ENCODE assay signal across 8 cellular contexts in genomic region chr20:64037498-64038213, GRCh38. TPM values are rescaled to one million over a fixed set of nuclear protein-coding genes. Genes with fewer than 3 reads are reported as not detected.
DNase-seq lines count a peak whose midpoint lies in the region; ATAC-seq and TF ChIP-seq lines count a peak whose summit lies in the region.

No MANE protein-coding gene starts in this region.

- 30% methylated on average over 18 of the region's 36 CpGs for WGBS in SK-N-SH (ENCODE audit: low lambda C conversion rate)
- 12 to 13% methylated on average over 26 to 31 of the region's 36 CpGs for WGBS in lower leg skin, 2 donors

- H3K9me3 ChIP-seq in SK-N-SH, result no peaks in the 10 kb centered on the region
- no peaks in the 10 kb centered on the region for H3K9me3 ChIP-seq in OCI-LY1 (ENCODE audit: low read length)
- no peaks in the 10 kb centered on the region for H3K9me3 ChIP-seq in colonic mucosa

- H3K9me3 Mint-ChIP-seq in stimulated activated effector memory CD8-positive, alpha-beta T cell treated with anti-CD3 and anti-CD28 coated beads, Interleukin-12 subunit alpha, Interleukin-12 subunit beta, amount 100 ng/mL, for 72 hours, result no peaks in the 10 kb centered on the region

- intact Hi-C loops in colonic mucosa (cut with DNase I), result no loop called here
- intact Hi-C loops in lower leg skin (cut with DNase I; ENCODE audit: low total_unique reads), result no loop called here

- peaks cover 44% of the 10 kb centered on the region for H3K4me1 Mint-ChIP-seq in stimulated activated effector memory CD8-positive, alpha-beta T cell treated with anti-CD3 and anti-CD28 coated beads, Interleukin-12 subunit alpha, Interleukin-12 subunit beta, amount 100 ng/mL, for 72 hours

- peaks cover 28% of the 10 kb centered on the region for H3K36me3 Mint-ChIP-seq in stimulated activated effector memory CD8-positive, alpha-beta T cell treated with anti-CD3 and anti-CD28 coated beads, Interleukin-12 subunit alpha, Interleukin-12 subunit beta, amount 100 ng/mL, for 72 hours

- H3K36me3 ChIP-seq in SK-N-SH (replicated peaks in 1 of 2; ENCODE audit: control insufficient read depth in 1 of 2, insufficient read depth in 2 of 2, low read length in 1 of 2), result peaks cover 0 to 14% of the 10 kb centered on the region in 2 experiments
- peaks cover 18% of the 10 kb centered on the region for H3K36me3 ChIP-seq in OCI-LY1 (ENCODE audit: insufficient read depth, low read length)
- H3K36me3 ChIP-seq in colonic mucosa, result peaks cover 7% of the 10 kb centered on the region

- no peak overlapping the region for H3K4me2 ChIP-seq in SK-N-SH
- H3K4me2 ChIP-seq in OCI-LY1 (ENCODE audit: low read length), result peak overlapping the region; percentile 13; the same call in 1 of the 2 replicates

- TF ChIP-seq CTCF in SK-N-SH (IDR thresholded peaks at IDR 0.05) (no peak), OCI-LY1 (IDR thresholded peaks at IDR 0.05; ENCODE audit: low read length) (no peak), colonic mucosa (IDR thresholded peaks at IDR 0.05) (no peak), lower leg skin (IDR thresholded peaks at IDR 0.05) (no peak)

- H3K9ac ChIP-seq in SK-N-SH (no peak overlapping the region), OCI-LY1 (ENCODE audit: low read length) (no peak overlapping the region), colonic mucosa (ENCODE audit: low read depth in 2 of 2, low read length in 2 of 2) (no peak overlapping the region)

- H3K27ac Mint-ChIP-seq in stimulated activated effector memory CD8-positive, alpha-beta T cell treated with anti-CD3 and anti-CD28 coated beads, Interleukin-12 subunit alpha, Interleukin-12 subunit beta, amount 100 ng/mL, for 72 hours, result peak overlapping the region; percentile 94

- no peaks in the 10 kb centered on the region for H3K9me2 ChIP-seq in SK-N-SH
- H3K9me2 ChIP-seq in OCI-LY1 (ENCODE audit: low read depth, low read length), result no peaks in the 10 kb centered on the region

- no peak for DNase-seq in SK-N-SH
- DNase-seq in colonic mucosa, result no peak
- DNase-seq in stimulated activated effector memory CD8-positive, alpha-beta T cell treated with anti-CD3 and anti-CD28 coated beads, Interleukin-12 subunit alpha, Interleukin-12 subunit beta, amount 100 ng/mL, for 72 hours (ENCODE audit: low spot score in 2 of 2), result no peak
- DNase-seq in lower leg skin (ENCODE audit: low spot score in 2 of 2), result no peak

- CTCF ChIA-PET in SK-N-SH (lab: Yijun Ruan, JAX), result interaction anchor here (0.6 to 7.7 kb wide), 28 partner anchors 10 to 513 kb away, joined by 3 to 85 read pairs (median 4); partner anchors contain the start of genes LKAAEAR1, OPRL1, PRPF6 and RGS19

- H3K27me3 ChIP-seq in SK-N-SH (ENCODE audit: insufficient read depth), result no peaks in the 10 kb centered on the region
- H3K27me3 ChIP-seq in OCI-LY1 (ENCODE audit: insufficient read depth, low read length), result 0 out of 2 replicates have a peak, but pooled peaks cover 6% of the 10 kb centered on the region
- H3K27me3 ChIP-seq in colonic mucosa, result peaks cover 42% of the 10 kb centered on the region

- no peak for TF ChIP-seq RAD21 in SK-N-SH (IDR thresholded peaks at IDR 0.05; ENCODE audit: low read length)

- no peak overlapping the region for H3K27ac ChIP-seq in SK-N-SH (ENCODE audit: low read depth in 2 of 2, low read length in 1 of 2)
- H3K27ac ChIP-seq in OCI-LY1 (ENCODE audit: low read depth, low read length, poor library complexity, severe bottlenecking), result no peak overlapping the region
- no peak overlapping the region for H3K27ac ChIP-seq in colonic mucosa

- no peak for TF ChIP-seq EP300 in SK-N-SH (IDR thresholded peaks at IDR 0.05; ENCODE audit: borderline replicate concordance in 1 of 2, low read depth in 1 of 2, low read length in 1 of 2)

- H4K20me1 ChIP-seq in SK-N-SH (ENCODE audit: insufficient read depth) (0 out of 2 replicates have a peak, but pooled peaks cover 10% of the 10 kb centered on the region), OCI-LY1 (ENCODE audit: insufficient read depth, low read length) (no peaks in the 10 kb centered on the region)

- TF ChIP-seq POLR2A in lower leg skin (IDR thresholded peaks at IDR 0.05), result no peak

- no peak for ATAC-seq in SK-N-SH treated with all-trans-retinoic acid at 6 μM for 48 hours
- no peak for ATAC-seq in stimulated activated effector memory CD8-positive, alpha-beta T cell treated with anti-CD3 and anti-CD28 coated beads, Interleukin-12 subunit alpha, Interleukin-12 subunit beta, amount 100 ng/mL, for 72 hours
- ATAC-seq in GM21825 (IDR thresholded peaks at IDR 0.05; ENCODE audit: unreplicated experiment), result no peak
- no peak for ATAC-seq in HG02588 (IDR thresholded peaks at IDR 0.05; ENCODE audit: unreplicated experiment)

- no peak overlapping the region for H2AFZ ChIP-seq in SK-N-SH (ENCODE audit: low read depth)
- H2AFZ ChIP-seq in OCI-LY1 (ENCODE audit: low read length), result no peak overlapping the region

- peaks cover 0 to 13% of the 10 kb centered on the region in 2 experiments; a peak in 1 of 4 replicates for H3K4me1 ChIP-seq in SK-N-SH (ENCODE audit: control insufficient read depth in 1 of 2, insufficient read depth in 2 of 2, low read depth in 1 of 2, low read length in 1 of 2)
- peaks cover 22% of the 10 kb centered on the region for H3K4me1 ChIP-seq in OCI-LY1 (ENCODE audit: insufficient read depth, low read length, severe bottlenecking)
- peaks cover 6% of the 10 kb centered on the region for H3K4me1 ChIP-seq in colonic mucosa

- H3K79me2 ChIP-seq in SK-N-SH (ENCODE audit: insufficient read depth) (no peaks in the 10 kb centered on the region), OCI-LY1 (ENCODE audit: insufficient read depth, low read length) (no peaks in the 10 kb centered on the region)

- H3K4me3 Mint-ChIP-seq in stimulated activated effector memory CD8-positive, alpha-beta T cell treated with anti-CD3 and anti-CD28 coated beads, Interleukin-12 subunit alpha, Interleukin-12 subunit beta, amount 100 ng/mL, for 72 hours, result peak overlapping the region; percentile 67

- H3K4me3 ChIP-seq in SK-N-SH (ENCODE audit: low read depth in 2 of 2, low read length in 1 of 2) (no peak overlapping the region), OCI-LY1 (ENCODE audit: low read depth, low read length, poor library complexity, severe bottlenecking) (no peak overlapping the region), colonic mucosa (peak overlapping the region; percentile 53), lower leg skin (ENCODE audit: low read depth, poor library complexity, severe bottlenecking) (no peak overlapping the region)

- POLR2A ChIA-PET in SK-N-SH (lab: Yijun Ruan, JAX), result interaction anchor here (3.6 kb wide), 1 partner anchor 56 kb away, joined by 18 read pairs; the partner anchor contains the start of gene PRPF6

- H3F3A ChIP-seq in SK-N-SH (replicated peaks; ENCODE audit: insufficient read depth) (no peaks in the 10 kb centered on the region), OCI-LY1 (ENCODE audit: insufficient read depth, low read length) (no peaks in the 10 kb centered on the region)

TF ChIP-seq in SK-N-SH, 30 proteins besides CTCF, POLR2A, EP300 and RAD21 (continues in another document):
- TF ChIP-seq NRF1 (IDR thresholded peaks at IDR 0.05; ENCODE audit: low read depth, low read length) (no peak), SMC3 (IDR thresholded peaks at IDR 0.05; ENCODE audit: low read depth, low read length) (no peak), GATA2 (CRISPR knock-in tag; IDR thresholded peaks at IDR 0.05) (peak; percentile 28; the same call in 1 of the 2 replicates), RCOR1 (IDR thresholded peaks at IDR 0.05; ENCODE audit: low read length) (no peak)

TF ChIP-seq in SK-N-SH treated with all-trans-retinoic acid at 6 μM for 48 hours, 23 proteins besides CTCF, POLR2A, EP300 and RAD21 (continues in another document):
- TF ChIP-seq PPARA (CRISPR knock-in tag; IDR thresholded peaks at IDR 0.05; ENCODE audit: borderline replicate concordance), result no peak
- TF ChIP-seq ISL1 (CRISPR knock-in tag; IDR thresholded peaks at IDR 0.05), result no peak
- TF ChIP-seq ZFP30 (CRISPR knock-in tag; IDR thresholded peaks at IDR 0.05), result no peak
- no peak for TF ChIP-seq ARNTL (CRISPR knock-in tag; IDR thresholded peaks at IDR 0.05; ENCODE audit: borderline replicate concordance, low read depth)
- TF ChIP-seq ZC3H10 (CRISPR knock-in tag; IDR thresholded peaks at IDR 0.05), result no peak
- no peak for TF ChIP-seq ZNF70 (CRISPR knock-in tag; IDR thresholded peaks at IDR 0.05)
- no peak for TF ChIP-seq TCF4 (CRISPR knock-in tag; IDR thresholded peaks at IDR 0.05; ENCODE audit: borderline replicate concordance)
- TF ChIP-seq ZNF565 (CRISPR knock-in tag; conservative IDR thresholded peaks at IDR 0.05; ENCODE audit: low read depth), result no peak
- TF ChIP-seq RARB (CRISPR knock-in tag; IDR thresholded peaks at IDR 0.05), result no peak

RNA-seq across cellular contexts. Expression of gene C20orf204, which starts 1.7 kb away (rescaled TPM):
- polyA plus RNA-seq in SK-N-SH (2012; rRNA removed), result 0.16 and 0.21 TPM in 2 replicates
- polyA plus RNA-seq in SK-N-SH (2012; cell fraction: cytosol; rRNA removed), result 0.01 and 0.05 TPM in 2 replicates
- polyA plus RNA-seq in SK-N-SH (2012; cell fraction: nucleus; rRNA removed), result 2.1 and 5.9 TPM in 2 replicates
- total RNA-seq in colonic mucosa (1 to 10 TPM in 1 of 2 donors, under 1 TPM in 1; 0.29 to 3.3 TPM), lower leg skin (1 to 10 TPM in 1 of 4 donors, under 1 TPM in 3; 0.39 to 1.8 (median 0.66) TPM)

RNA-seq across cellular contexts. Expression of gene SOX18, which starts 11.8 kb away (rescaled TPM):
- polyA plus RNA-seq in SK-N-SH (2012; rRNA removed), result not detected in 2 replicates
- not detected in 2 replicates for polyA plus RNA-seq in SK-N-SH (2012; cell fraction: cytosol; rRNA removed)
- 0.07 TPM in 1 of 2 replicates, not detected in the other for polyA plus RNA-seq in SK-N-SH (2012; cell fraction: nucleus; rRNA removed)
- total RNA-seq in colonic mucosa (10 to 100 TPM in 1 of 2 donors, 1 to 10 TPM in 1; 8.4 to 26.8 TPM), lower leg skin (1 to 10 TPM; 1.1 to 7.3 (median 4.3) TPM)

RNA-seq across cellular contexts. Expression of gene TCEA2, which starts 25.3 kb away (rescaled TPM):
- 53.5 and 98.9 TPM in 2 replicates for polyA plus RNA-seq in SK-N-SH (2012; rRNA removed)
- 48.6 and 62.9 TPM in 2 replicates for polyA plus RNA-seq in SK-N-SH (2012; cell fraction: cytosol; rRNA removed)
- polyA plus RNA-seq in SK-N-SH (2012; cell fraction: nucleus; rRNA removed), result 179 and 294 TPM in 2 replicates
- total RNA-seq in colonic mucosa, result 10 to 100 TPM in 1 of 2 donors, 1 to 10 TPM in 1; 7.3 to 11.8 TPM
- total RNA-seq in lower leg skin, result 10 to 100 TPM; 16.5 to 52.3 (median 22.8) TPM

RNA-seq across cellular contexts. Expression of gene RGS19, which starts 41.7 kb away (rescaled TPM):
- polyA plus RNA-seq in SK-N-SH (2012; rRNA removed), result 18.7 and 20.5 TPM in 2 replicates
- polyA plus RNA-seq in SK-N-SH (2012; cell fraction: cytosol; rRNA removed), result 10.0 and 16.3 TPM in 2 replicates
- 15.3 and 16.4 TPM in 2 replicates for polyA plus RNA-seq in SK-N-SH (2012; cell fraction: nucleus; rRNA removed)
- total RNA-seq in colonic mucosa, result 1 to 10 TPM; 3.4 to 4.5 TPM
- total RNA-seq in lower leg skin, result 10 to 100 TPM; 10.4 to 26.4 (median 16.6) TPM

RNA-seq across cellular contexts. Expression of gene OPRL1, which starts 42.2 kb away (rescaled TPM):
- 1.7 and 1.8 TPM in 2 replicates for polyA plus RNA-seq in SK-N-SH (2012; rRNA removed)
- polyA plus RNA-seq in SK-N-SH (2012; cell fraction: cytosol; rRNA removed), result 0.77 and 1.3 TPM in 2 replicates
- polyA plus RNA-seq in SK-N-SH (2012; cell fraction: nucleus; rRNA removed), result 3.2 and 3.8 TPM in 2 replicates
- under 1 TPM; 0.24 to 0.25 TPM for total RNA-seq in colonic mucosa
- total RNA-seq in lower leg skin, result under 1 TPM; 0.15 to 0.88 (median 0.28) TPM
